Comparison of ENCODE assay signal across 21 cellular contexts in the genomic region with DNA sequence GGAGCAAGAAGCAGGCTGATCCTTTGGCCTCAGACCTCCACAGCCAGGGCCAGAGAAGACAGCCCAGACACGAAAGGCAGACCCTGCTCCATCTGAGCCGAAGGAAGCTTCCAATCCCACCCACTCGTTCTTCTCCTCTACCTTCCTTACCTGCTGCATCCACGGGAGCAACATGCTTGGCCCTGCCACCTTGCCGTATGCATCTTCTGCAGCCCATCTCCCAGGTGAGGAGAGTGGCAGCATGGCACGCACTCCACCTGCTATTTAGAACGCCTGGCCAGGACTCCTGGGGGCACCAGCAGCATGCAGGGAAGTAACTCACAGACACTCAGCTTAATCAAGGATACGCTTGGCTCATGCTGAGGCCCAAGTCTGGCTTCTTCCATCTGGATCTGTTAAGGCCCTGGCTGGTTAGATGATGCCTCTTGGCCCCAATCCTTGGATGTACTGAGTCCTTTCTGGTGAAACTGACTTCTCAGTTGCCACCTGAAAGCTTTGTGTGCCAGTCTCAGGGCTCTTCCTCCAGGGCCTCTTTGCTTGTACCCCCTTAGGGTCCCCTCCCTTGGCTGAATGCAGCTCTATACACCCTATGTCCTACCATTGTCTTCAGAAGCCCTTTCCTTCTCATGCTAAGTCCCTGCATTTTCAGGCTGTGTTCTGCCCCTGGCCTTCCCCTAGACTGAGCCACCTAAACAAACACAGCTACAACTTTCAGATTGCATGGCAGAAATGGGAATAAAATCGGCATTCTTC.
"Had no signal": no experiment of that assay in that cellular context is flagged by ENCODE, and none has a peak within 500 bp of the region (broad histone marks: within the 10 kb centered on the region; RNA-seq: fewer than 3 reads in every experiment).

No MANE protein-coding gene starts in this region.

- H3K36me3 Mint-ChIP-seq: activated naive CD8-positive, alpha-beta T cell treated with anti-CD3 and anti-CD28 coated beads, Interleukin-2, amount 10 ng/mL, durations not matched to agents 7 days and 5 days; naive B cell had no signal

- H3K27ac Mint-ChIP-seq: activated naive CD8-positive, alpha-beta T cell treated with anti-CD3 and anti-CD28 coated beads, Interleukin-2, amount 10 ng/mL, durations not matched to agents 7 days and 5 days; effector memory CD8-positive, alpha-beta T cell; naive B cell had no signal

- H3K36me3 ChIP-seq: breast epithelium, gastroesophageal sphincter, prostate gland, thoracic aorta, upper lobe of left lung had no signal

- H3K4me1 ChIP-seq: breast epithelium, gastroesophageal sphincter, prostate gland, upper lobe of left lung had no signal

- H3K27me3 ChIP-seq: breast epithelium, upper lobe of left lung had no signal

- H3K4me3 Mint-ChIP-seq: activated naive CD8-positive, alpha-beta T cell treated with anti-CD3 and anti-CD28 coated beads, Interleukin-2, amount 10 ng/mL, durations not matched to agents 7 days and 5 days; central memory CD8-positive, alpha-beta T cell; effector memory CD8-positive, alpha-beta T cell; naive B cell; neural crest cell had no signal

- H3K9me3 ChIP-seq: breast epithelium, gastroesophageal sphincter, prostate gland, thoracic aorta, upper lobe of left lung had no signal

- H3K4me3 ChIP-seq: breast epithelium, gastroesophageal sphincter, prostate gland, thoracic aorta, upper lobe of left lung had no signal

- H3K27ac ChIP-seq: breast epithelium, gastroesophageal sphincter, prostate gland, thoracic aorta, upper lobe of left lung had no signal

- H3K9me3 Mint-ChIP-seq: activated naive CD8-positive, alpha-beta T cell treated with anti-CD3 and anti-CD28 coated beads, Interleukin-2, amount 10 ng/mL, durations not matched to agents 7 days and 5 days; central memory CD8-positive, alpha-beta T cell; neural crest cell had no signal

- H3K4me1 Mint-ChIP-seq: activated naive CD8-positive, alpha-beta T cell treated with anti-CD3 and anti-CD28 coated beads, Interleukin-2, amount 10 ng/mL, durations not matched to agents 7 days and 5 days; central memory CD8-positive, alpha-beta T cell; naive B cell had no signal

- ATAC-seq: effector memory CD8-positive, alpha-beta T cell; gastroesophageal sphincter; left cardiac atrium; right cardiac atrium had no signal

- DNase-seq: activated CD4-positive, alpha-beta T cell treated with anti-CD3 and anti-CD28 coated beads for 1 hour; activated CD4-positive, alpha-beta T cell treated with anti-CD3 and anti-CD28 coated beads, Interleukin-2, amount 50 U/mL, for 4 hours; activated naive CD4-positive, alpha-beta T cell treated with Interleukin-2 at 50 U/mL for 16 hours; activated naive CD8-positive, alpha-beta T cell treated with anti-CD3 and anti-CD28 coated beads, Interleukin-2, amount 10 ng/mL, durations not matched to agents 7 days and 5 days; activated T-cell treated with anti-CD3 and anti-CD28 coated beads, Interleukin-2, amount 50 U/mL, for 48 hours; amniotic stem cell; dermis blood vessel endothelial cell; effector memory CD8-positive, alpha-beta T cell; left cardiac atrium; naive B cell; right cardiac atrium; stimulated activated CD4-positive, alpha-beta T cell treated with anti-CD3 and anti-CD28 coated beads, Interleukin-4, amount 100 ng/mL, for 24 hours; stimulated activated naive CD4-positive, alpha-beta T cell treated with Interleukin-2 at 50 U/mL for 16 hours; T-helper 1 cell had no signal
